In genomic region chr14:56491299-56492285, GRCh38 we compare ENCODE assay signal across 8 cellular contexts.
A peak's percentile ranks its signal among the peaks of the same experiment; 100 is the strongest.
DNase-seq lines count a peak whose midpoint lies in the region; ATAC-seq and TF ChIP-seq lines count a peak whose summit lies in the region.

No MANE protein-coding gene starts in this region.

- no peaks in the 10 kb centered on the region for H3K9me3 Mint-ChIP-seq in activated T-cell treated with anti-CD3 and anti-CD28 coated beads, Interleukin-2, amount 50 U/mL, for 4 hours
- H3K9me3 Mint-ChIP-seq in glutamatergic neuron (ENCODE audit: unreplicated experiment): no peaks in the 10 kb centered on the region

- no peak overlapping the region for H3K4me3 Mint-ChIP-seq in activated T-cell treated with anti-CD3 and anti-CD28 coated beads, Interleukin-2, amount 50 U/mL, for 4 hours
- H3K4me3 Mint-ChIP-seq in glutamatergic neuron (ENCODE audit: unreplicated experiment): no peak overlapping the region

- peak overlapping the region; percentile 74 for H3K27ac Mint-ChIP-seq in glutamatergic neuron (ENCODE audit: unreplicated experiment)

- peak; percentile 80 for TF ChIP-seq CTCF in glutamatergic neuron (IDR thresholded peaks at IDR 0.05; ENCODE audit: partially characterized antibody, unreplicated experiment)

- DNase-seq in Ammon's horn (ENCODE audit: low spot score): peak; percentile 55
- DNase-seq in NCI-H524 treated with DMSO at 0.1 percent for 48 hours (lab: John Stamatoyannopoulos, UW): peak; percentile 97
- DNase-seq in activated T-cell treated with anti-CD3 and anti-CD28 coated beads, Interleukin-2, amount 50 U/mL, for 4 hours: peak; percentile 10
- peak; percentile 53 for DNase-seq in glutamatergic neuron
- DNase-seq in renal cortical epithelial cell (ENCODE audit: low read depth): peak; percentile 54
- no peak for DNase-seq in middle frontal gyrus (ENCODE audit: extremely low spot score, low spot score)

- H3K4me1 Mint-ChIP-seq in activated T-cell treated with anti-CD3 and anti-CD28 coated beads, Interleukin-2, amount 50 U/mL, for 4 hours (ENCODE audit: low read depth): peaks cover 8% of the 10 kb centered on the region
- peaks cover 7% of the 10 kb centered on the region for H3K4me1 Mint-ChIP-seq in glutamatergic neuron (ENCODE audit: low read depth, unreplicated experiment)

- H3K27me3 Mint-ChIP-seq in activated T-cell treated with anti-CD3 and anti-CD28 coated beads, Interleukin-2, amount 50 U/mL, for 4 hours (ENCODE audit: low read depth): peaks cover 2% of the 10 kb centered on the region
- no peaks in the 10 kb centered on the region for H3K27me3 Mint-ChIP-seq in glutamatergic neuron (ENCODE audit: unreplicated experiment)

- peak; percentile 80 for ATAC-seq in GM18502 (IDR thresholded peaks at IDR 0.05; ENCODE audit: poor library complexity, unreplicated experiment)
- peak; percentile 57 for ATAC-seq in HG03520 (IDR thresholded peaks at IDR 0.05; ENCODE audit: unreplicated experiment)
- peak; percentile 75 to 81 for ATAC-seq in activated T-cell treated with anti-CD3 and anti-CD28 coated beads, Interleukin-2, amount 50 U/mL, for 4 hours

- H3K36me3 Mint-ChIP-seq in activated T-cell treated with anti-CD3 and anti-CD28 coated beads, Interleukin-2, amount 50 U/mL, for 4 hours (ENCODE audit: insufficient read depth): no peaks in the 10 kb centered on the region
- no peaks in the 10 kb centered on the region for H3K36me3 Mint-ChIP-seq in glutamatergic neuron (ENCODE audit: unreplicated experiment)
